8 cellular contexts compared by ENCODE assay signal in the genomic region with DNA sequence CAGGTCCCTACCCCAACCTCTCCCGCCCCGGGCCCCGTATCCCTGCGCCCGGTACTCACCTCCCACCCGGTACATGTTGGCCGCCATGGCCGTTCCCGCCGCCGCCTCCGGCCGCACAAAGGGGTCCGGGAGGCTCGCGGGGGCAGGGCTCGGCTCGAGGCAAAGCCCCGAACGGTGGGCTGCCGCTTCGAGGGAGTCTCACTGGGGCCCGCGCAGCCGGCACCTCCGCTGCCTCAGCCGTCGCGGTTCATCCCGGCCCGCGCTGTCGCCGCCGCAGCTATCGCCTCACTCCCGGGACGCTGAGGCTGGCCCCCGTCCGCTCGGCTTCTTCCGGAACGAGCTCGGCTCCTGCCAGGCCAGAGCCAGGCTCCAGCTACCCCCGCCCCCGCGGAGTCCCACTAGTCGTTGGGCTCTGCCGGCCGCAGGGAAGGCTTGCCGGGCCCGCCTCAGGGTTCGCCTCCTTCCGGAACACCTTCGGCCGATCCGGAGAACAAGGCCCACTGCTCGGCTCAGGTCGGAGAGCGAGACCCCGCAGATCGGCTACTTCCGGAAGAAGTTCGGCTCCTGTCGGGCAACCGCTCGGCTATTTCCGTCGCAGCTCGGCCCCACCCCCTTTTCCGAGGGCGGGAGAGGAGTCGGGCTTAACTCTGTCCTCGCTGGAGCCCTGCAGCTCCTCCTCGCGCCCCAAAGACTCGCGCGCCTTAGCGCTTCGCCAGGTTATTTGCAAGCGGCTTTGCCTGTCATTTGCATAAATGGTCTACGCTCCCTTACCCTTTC. TPM values are rescaled to one million over a fixed set of nuclear protein-coding genes. Genes with fewer than 3 reads are reported as not detected.
DNase-seq lines count a peak whose midpoint lies in the region; TF ChIP-seq lines count a peak whose summit lies in the region.

A gene (minus strand): TSS at position 502 of the 777 bp plus-strand sequence. CDS start 415 bp downstream, at position 87.

- TF ChIP-seq CTCF in nephron (IDR thresholded peaks at IDR 0.05; ENCODE audit: unreplicated experiment in 3 of 3) = no peak

- H3K27ac Mint-ChIP-seq in nephron = peak within 1 kb of the TSS; percentile 96 to 98 (median 97)
- peak within 1 kb of the TSS; percentile 93 for H3K27ac Mint-ChIP-seq in stimulated activated naive CD8-positive, alpha-beta T cell treated with anti-CD3 and anti-CD28 coated beads, Interleukin-15, Interleukin-2, amounts not matched to agents 100 ng/mL and 50 ng/mL, for 24 hours

- H3K9me3 Mint-ChIP-seq in nephron = no peaks in the 10 kb centered on the region
- no peaks in the 10 kb centered on the region for H3K9me3 Mint-ChIP-seq in stimulated activated naive CD8-positive, alpha-beta T cell treated with anti-CD3 and anti-CD28 coated beads, Interleukin-15, Interleukin-2, amounts not matched to agents 100 ng/mL and 50 ng/mL, for 24 hours

- peaks cover 42% of the 10 kb centered on the region for H3K36me3 Mint-ChIP-seq in nephron (ENCODE audit: low read depth)
- peaks cover 75% of the 10 kb centered on the region for H3K36me3 Mint-ChIP-seq in stimulated activated naive CD8-positive, alpha-beta T cell treated with anti-CD3 and anti-CD28 coated beads, Interleukin-15, Interleukin-2, amounts not matched to agents 100 ng/mL and 50 ng/mL, for 24 hours (ENCODE audit: low read depth)

- peak within 1 kb of the TSS; percentile 95 for H3K4me3 ChIP-seq in H7 (ENCODE audit: insufficient read depth, low read depth, low read length)

- peaks cover 14% of the 10 kb centered on the region for H3K36me3 ChIP-seq in H7 (replicated peaks; ENCODE audit: control insufficient read depth, insufficient read depth, low read length)

- peaks cover 20% of the 10 kb centered on the region for H3K27me3 Mint-ChIP-seq in nephron (ENCODE audit: low read depth)
- H3K27me3 Mint-ChIP-seq in stimulated activated naive CD8-positive, alpha-beta T cell treated with anti-CD3 and anti-CD28 coated beads, Interleukin-15, Interleukin-2, amounts not matched to agents 100 ng/mL and 50 ng/mL, for 24 hours = no peaks in the 10 kb centered on the region

- H3K4me1 Mint-ChIP-seq in nephron = peaks cover 52% of the 10 kb centered on the region
- peaks cover 50% of the 10 kb centered on the region for H3K4me1 Mint-ChIP-seq in stimulated activated naive CD8-positive, alpha-beta T cell treated with anti-CD3 and anti-CD28 coated beads, Interleukin-15, Interleukin-2, amounts not matched to agents 100 ng/mL and 50 ng/mL, for 24 hours (ENCODE audit: low read depth)

- DNase-seq in ELF-1 (ENCODE audit: low read depth, low spot score) (peak; percentile 100), H7 (peak; percentile 98), M059J (ENCODE audit: low read depth) (peak; percentile 97), SHP77 (lab: John Stamatoyannopoulos, UW) (peak; percentile 96), fibroblast of peridontal ligament (ENCODE audit: extremely low read depth) (peak; percentile 96)
- DNase-seq in activated effector memory CD4-positive, alpha-beta T cell treated with Interleukin-2 at 50 U/mL for 16 hours = peak; percentile 99

- peak within 1 kb of the TSS; percentile 93 to 95 (median 95) for H3K4me3 Mint-ChIP-seq in nephron
- peak within 1 kb of the TSS; percentile 99 for H3K4me3 Mint-ChIP-seq in stimulated activated naive CD8-positive, alpha-beta T cell treated with anti-CD3 and anti-CD28 coated beads, Interleukin-15, Interleukin-2, amounts not matched to agents 100 ng/mL and 50 ng/mL, for 24 hours

- peaks cover 23% of the 10 kb centered on the region for H3K27me3 ChIP-seq in H7 (ENCODE audit: control insufficient read depth, insufficient read depth, low read length)

RNA-seq across cellular contexts. Expression of the gene that starts here (rescaled TPM):
- total RNA-seq in H7 (2014; rRNA removed; shearing (Covaris generic)) = 151 and 166 TPM in 2 replicates
- total RNA-seq in M059J (2014; rRNA removed; shearing (Covaris generic)) = 104 and 148 TPM in 2 replicates

Comparison
In these comparisons a context has a peak if more than half of its experiments do, and no peak if none do; other contexts are left out.
1. Peak in every context shown above with its lines: DNase-seq and H3K4me3 ChIP-seq.